ENCODE assay signal across 10 cellular contexts in the genomic region with DNA sequence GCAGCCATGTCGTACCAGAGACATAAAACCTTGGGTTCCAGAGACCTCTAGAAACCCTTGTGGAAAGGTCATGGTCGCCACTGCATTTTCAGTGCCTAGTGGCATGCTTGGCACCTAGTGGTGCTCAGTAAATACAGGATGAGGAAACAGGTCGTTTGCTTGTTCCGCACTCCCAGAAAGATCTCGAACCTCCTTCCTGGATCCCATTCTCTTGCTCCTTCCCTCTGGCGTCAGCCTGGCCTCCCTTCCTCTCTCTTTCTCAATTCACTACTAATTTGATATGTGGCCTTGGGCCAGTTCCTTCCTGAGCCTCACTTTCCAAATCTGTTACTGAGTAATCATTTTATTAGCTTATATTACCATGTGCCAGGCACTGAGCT. TPM values are rescaled to one million over a fixed set of nuclear protein-coding genes. Genes with fewer than 3 reads are reported as not detected.
A peak's percentile ranks its signal among the peaks of the same experiment; 100 is the strongest.
DNase-seq lines count a peak whose midpoint lies in the region; ATAC-seq, FAIRE-seq and TF ChIP-seq lines count a peak whose summit lies in the region.
"Had no signal": no experiment of that assay in that cellular context is flagged by ENCODE, and none has a peak within 500 bp of the region (broad histone marks: within the 10 kb centered on the region; RNA-seq: fewer than 3 reads in every experiment).

No MANE protein-coding gene starts in this region.

- H4K20me1 ChIP-seq in GM23338 (replicated peaks; ENCODE audit: insufficient read depth): peaks cover 25% of the 10 kb centered on the region
- peaks cover 21% of the 10 kb centered on the region; the same call in 1 of the 2 replicates for H4K20me1 ChIP-seq in HepG2 (ENCODE audit: insufficient read depth, low read length)

- H3K4me3 Mint-ChIP-seq in GM23338: no peak overlapping the region; the same call in 2 of the 3 replicates
- H3K4me3 Mint-ChIP-seq: memory B cell had no signal

- in situ Hi-C loops in HepG2 (cut with HindIII; ENCODE audit: extremely low pct_ligation_motif_present, low pct_unique_long_range_greater_than_20kb): no loop called here

- no peaks in the 10 kb centered on the region for H3K36me3 ChIP-seq in GM23338 (ENCODE audit: insufficient read depth)
- no peaks in the 10 kb centered on the region; a peak in 2 of 5 replicates for H3K36me3 ChIP-seq in HepG2 (replicated peaks in 1 of 2; ENCODE audit: control insufficient read depth in 1 of 2, insufficient read depth in 2 of 2, low read length in 2 of 2)

- intact Hi-C loops in HepG2 (cut with micrococcal nuclease; ENCODE audit: unreplicated experiment): no loop called here

- 0 out of 2 replicates have a peak, but pooled peaks cover 6% of the 10 kb centered on the region for H3F3A ChIP-seq in GM23338 (replicated peaks; ENCODE audit: low read depth)

- peaks cover 26% of the 10 kb centered on the region for H3K27me3 Mint-ChIP-seq in GM23338 (ENCODE audit: insufficient read depth, low read depth, poor library complexity)
- H3K27me3 Mint-ChIP-seq: memory B cell had no signal

- H3K9me3 ChIP-seq in HepG2 (ENCODE audit: low read length): no peaks in the 10 kb centered on the region

- H2AFZ ChIP-seq in GM23338 (no peak overlapping the region), HepG2 (ENCODE audit: low read length) (no peak overlapping the region)

- TF ChIP-seq RAD21 in HepG2 (CRISPR knock-in tag; IDR thresholded peaks at IDR 0.05): no peak

- peak overlapping the region; percentile 51; the same call in 1 of the 2 replicates for H3K27ac Mint-ChIP-seq in GM23338
- H3K27ac Mint-ChIP-seq: memory B cell had no signal

- no peaks in the 10 kb centered on the region for H3K9me2 ChIP-seq in GM23338 (ENCODE audit: insufficient read depth)

- H3K27ac ChIP-seq in GM23338 (ENCODE audit: low read depth) (peak overlapping the region; percentile 55; the same call in 1 of the 2 replicates), coronary artery (peak overlapping the region; percentile 17 to 89), HepG2 (ENCODE audit: extremely low read length, insufficient read depth, low read length) (peak overlapping the region; percentile 77), skin epidermis (peak overlapping the region in 18 of 21 experiments; percentile 16 to 91 (median 64))

- POLR2A ChIA-PET in HepG2 (lab: Yijun Ruan, JAX): interaction anchor here (3.0 kb wide), 1 partner anchor 26 kb away, joined by 23 read pairs; no protein-coding TSS in a partner anchor

- CTCF ChIA-PET in HepG2 (lab: Yijun Ruan, JAX; ENCODE audit: low intra/inter-chr PET ratio, low total read pairs): no interaction called here

- H3K4me1 ChIP-seq in GM23338 (ENCODE audit: insufficient read depth) (peaks cover 38% of the 10 kb centered on the region), HepG2 (ENCODE audit: insufficient read depth, low read length) (peaks cover 98% of the 10 kb centered on the region)

- no peak overlapping the region for H3K9ac ChIP-seq in HepG2 (ENCODE audit: insufficient read depth, low read depth, low read length)

- DNase-seq in GM23338 (ENCODE audit: low spot score) (no peak), coronary artery (ENCODE audit: low spot score) (no peak), HepG2 (ENCODE audit: low spot score) (no peak), GM20000 (ENCODE audit: low spot score) (no peak), 8988T (no peak)
- DNase-seq: amniotic stem cell had no signal

- H3K4me3 ChIP-seq in GM23338 (no peak overlapping the region), coronary artery (peak overlapping the region; percentile 25), HepG2 (replicated peaks in 1 of 3; ENCODE audit: insufficient read depth in 1 of 3, low read depth in 2 of 3, low read length in 3 of 3) (no peak overlapping the region), skin epidermis (no peak overlapping the region)

- no peak for TF ChIP-seq EP300 in HepG2 (IDR thresholded peaks at IDR 0.05; ENCODE audit: low read depth in 2 of 2, low read length in 2 of 2)
- TF ChIP-seq EP300 in HepG2 (CRISPR knock-in tag; IDR thresholded peaks at IDR 0.05; ENCODE audit: borderline replicate concordance): no peak

- FAIRE-seq in HepG2 (lab: Jason Lieb, UNC): no peak

- H3K4me1 Mint-ChIP-seq in GM23338: peaks cover 68% of the 10 kb centered on the region

- no TSS peak for BruUV-seq in HepG2 (replicated peaks; lab: Mats Ljungman, UMichigan)

- ATAC-seq in GM23338 (no peak), HepG2 (no peak), GM19452 (IDR thresholded peaks at IDR 0.05; ENCODE audit: unreplicated experiment) (no peak), GM18502 (IDR thresholded peaks at IDR 0.05; ENCODE audit: poor library complexity, unreplicated experiment) (no peak)

- H3K4me2 ChIP-seq in GM23338 (peak overlapping the region; percentile 74; the same call in 1 of the 2 replicates), HepG2 (ENCODE audit: low read depth, low read length) (no peak overlapping the region)

- no peaks in the 10 kb centered on the region for H3K36me3 Mint-ChIP-seq in GM23338 (ENCODE audit: low read depth)
- H3K36me3 Mint-ChIP-seq: memory B cell had no signal

- WGBS in HepG2 (ENCODE audit: low lambda C conversion rate): 89% methylated on average over 5 of the region's 6 CpGs

- no peak for TF ChIP-seq POLR2A in HepG2 (IDR thresholded peaks at IDR 0.05; ENCODE audit: insufficient read depth in 1 of 2, low read depth in 2 of 2, low read length in 2 of 2)

- H3K27me3 ChIP-seq in GM23338 (ENCODE audit: insufficient read depth): no peaks in the 10 kb centered on the region
- H3K27me3 ChIP-seq in HepG2 (ENCODE audit: control insufficient read depth in 1 of 2, insufficient read depth in 2 of 2, low read length in 2 of 2): no peaks in the 10 kb centered on the region

- H3K79me2 ChIP-seq in GM23338 (replicated peaks; ENCODE audit: insufficient read depth) (peaks cover 92% of the 10 kb centered on the region), HepG2 (ENCODE audit: insufficient read depth, low read length) (peaks cover 80% of the 10 kb centered on the region)

- H3K9me3 Mint-ChIP-seq in GM23338: no peaks in the 10 kb centered on the region
- H3K9me3 Mint-ChIP-seq: memory B cell had no signal

- TF ChIP-seq CTCF in GM23338 (conservative IDR thresholded peaks at IDR 0.05; ENCODE audit: low read depth in 2 of 2) (no peak), coronary artery (IDR thresholded peaks at IDR 0.05) (no peak), HepG2 (CRISPR knock-in tag; IDR thresholded peaks at IDR 0.05) (no peak), GM20000 (IDR thresholded peaks at IDR 0.05; ENCODE audit: extremely low read depth, missing control alignments) (no peak)

TF ChIP-seq in GM23338, 12 proteins besides CTCF, POLR2A, EP300 and RAD21 (continues in another document):
- no peak for TF ChIP-seq CREB1 (CRISPR knock-in tag; IDR thresholded peaks at IDR 0.05; ENCODE audit: low read depth)
- no peak for TF ChIP-seq EZH2phosphoT487 (IDR thresholded peaks at IDR 0.05; ENCODE audit: unreplicated experiment)
- no peak for TF ChIP-seq STAT1 (IDR thresholded peaks at IDR 0.05; ENCODE audit: unreplicated experiment)
- no peak for TF ChIP-seq JUNB (IDR thresholded peaks at IDR 0.05; ENCODE audit: unreplicated experiment)
- TF ChIP-seq POLR2AphosphoS5 (IDR thresholded peaks at IDR 0.05; ENCODE audit: low read depth): no peak
- no peak for TF ChIP-seq EZH2 (IDR thresholded peaks at IDR 0.05; ENCODE audit: low read depth, unreplicated experiment)

TF ChIP-seq in HepG2, 621 proteins besides CTCF, POLR2A, EP300 and RAD21:
- TF ChIP-seq HNRNPL (IDR thresholded peaks at IDR 0.05; ENCODE audit: low read depth, low read length) (0 out of 2 replicates have a peak, but pooled peaks have one; percentile 7), HIC2 (CRISPR knock-in tag; IDR thresholded peaks at IDR 0.05; ENCODE audit: low read depth) (peak; percentile 65; the same call in 1 of the 2 replicates), HIVEP1 (CRISPR knock-in tag; IDR thresholded peaks at IDR 0.05) (no peak)

RNA-seq across cellular contexts. Expression of gene NDST1, which starts 4.4 kb away (rescaled TPM):
- total RNA-seq in GM23338 (2014; rRNA removed; shearing (Covaris generic)): 76.6 and 85.0 TPM in 2 replicates
- 7.3 and 8.5 TPM in 2 replicates for polyA plus RNA-seq in GM23338 (2016; fragmentation: Nextera tagmentation; extraction: Ambion mirVana)
- 22.1 and 26.2 TPM in 2 replicates for total RNA-seq in HepG2 (2016; rRNA removed; fragmentation: Illumina TruSeq; extraction: Trizol)
- total RNA-seq in HepG2 (2016; cell fraction: cytosol; rRNA removed; fragmentation: Illumina TruSeq; extraction: Trizol; ENCODE audit: low read depth): 6.5 and 8.8 TPM in 2 replicates
- total RNA-seq in HepG2 (2016; cell fraction: insoluble cytoplasmic fraction; rRNA removed; fragmentation: Illumina TruSeq; extraction: Trizol): 19.6 and 25.2 TPM in 2 replicates
- total RNA-seq in HepG2 (2016; cell fraction: membrane; rRNA removed; fragmentation: Illumina TruSeq; extraction: Trizol): 16.4 and 18.4 TPM in 2 replicates
- 25.2 and 29.3 TPM in 2 replicates for total RNA-seq in HepG2 (2016; cell fraction: nucleus; rRNA removed; fragmentation: Illumina TruSeq; extraction: Trizol)
- 23.8 and 35.0 TPM in 2 replicates for polyA plus RNA-seq in HepG2 (2011; rRNA removed)
- polyA plus RNA-seq in HepG2 (2011; cell fraction: cytosol; rRNA removed): 18.9 and 20.3 TPM in 2 replicates
- polyA plus RNA-seq in HepG2 (2011; cell fraction: nucleus; rRNA removed): 67.6 and 71.1 TPM in 2 replicates
- 36.0 and 40.8 TPM in 2 replicates for polyA plus RNA-seq in HepG2 (2012)
- polyA plus RNA-seq in HepG2 (2016; cell fraction: cytosol; fragmentation: Illumina TruSeq; extraction: Trizol; ENCODE audit: low read depth): 2.7 and 3.1 TPM in 2 replicates
- polyA plus RNA-seq in HepG2 (2016; cell fraction: insoluble cytoplasmic fraction; fragmentation: Illumina TruSeq; extraction: Trizol; ENCODE audit: low read depth): 15.4 and 18.3 TPM in 2 replicates
- 7.8 TPM in 2 replicates for polyA plus RNA-seq in HepG2 (2016; cell fraction: membrane; fragmentation: Illumina TruSeq; extraction: Trizol; ENCODE audit: low read depth)
- 29.1 and 30.9 TPM in 2 replicates for polyA plus RNA-seq in HepG2 (2016; cell fraction: nucleus; fragmentation: Illumina TruSeq; extraction: Trizol; ENCODE audit: insufficient read depth, low read depth)
- 12.5 and 73.9 TPM in 2 replicates for polyA minus RNA-seq in HepG2 (2011; rRNA and poly(A)+ RNA removed; ENCODE audit: low replicate concordance)
- polyA minus RNA-seq in HepG2 (2011; cell fraction: cytosol; rRNA and poly(A)+ RNA removed): 20.8 and 29.5 TPM in 2 replicates
- polyA minus RNA-seq in HepG2 (2011; cell fraction: nucleus; rRNA and poly(A)+ RNA removed): 55.1 and 55.2 TPM in 2 replicates
